ENCODE assay signal across 8 cellular contexts in the genomic region with DNA sequence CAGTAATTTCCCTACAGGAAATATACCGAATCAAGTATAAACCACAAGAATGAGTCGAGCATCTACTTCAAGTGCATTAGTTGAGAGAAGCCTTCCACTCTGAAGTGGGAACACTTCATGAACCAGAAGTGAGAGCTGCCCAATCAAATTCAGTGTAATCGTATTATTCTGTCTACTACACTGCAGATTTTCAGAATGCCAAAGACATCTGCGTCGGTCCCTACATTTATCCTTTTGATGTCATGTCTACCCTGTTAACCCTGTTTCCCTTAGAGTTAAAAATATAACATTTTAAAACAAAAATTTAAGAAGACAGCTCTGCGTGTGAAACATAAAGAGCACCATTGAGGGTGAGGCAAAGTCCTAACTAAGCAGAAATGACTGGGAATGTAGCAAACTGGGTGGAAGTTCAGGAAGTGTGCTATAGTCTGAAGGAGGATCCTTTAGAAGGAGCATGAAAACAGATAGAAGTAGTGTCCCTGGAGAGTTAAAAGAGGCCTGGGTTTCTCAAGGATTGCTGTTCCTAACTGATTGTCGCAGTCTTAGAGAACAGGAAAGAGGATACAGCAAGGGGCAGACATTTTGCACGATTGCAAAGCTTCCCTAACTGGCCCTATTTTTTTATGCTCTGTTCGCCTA.
DNase-seq lines count a peak whose midpoint lies in the region; ATAC-seq and TF ChIP-seq lines count a peak whose summit lies in the region.

No MANE protein-coding gene starts in this region.

- H3K27ac Mint-ChIP-seq in activated CD4-positive, alpha-beta T cell treated with anti-CD3 and anti-CD28 coated beads, Interleukin-2, amount 10 ng/mL, durations not matched to agents 7 days and 5 days = peak overlapping the region; percentile 86
- peak overlapping the region; percentile 77 to 97 (median 92) for H3K27ac Mint-ChIP-seq in brain

- TF ChIP-seq CTCF in brain (conservative IDR thresholded peaks at IDR 0.05) = no peak

- H3K4me1 Mint-ChIP-seq in activated CD4-positive, alpha-beta T cell treated with anti-CD3 and anti-CD28 coated beads, Interleukin-2, amount 10 ng/mL, durations not matched to agents 7 days and 5 days = peaks cover 50% of the 10 kb centered on the region
- peaks cover 69% of the 10 kb centered on the region for H3K4me1 Mint-ChIP-seq in brain

- H3K36me3 Mint-ChIP-seq in activated CD4-positive, alpha-beta T cell treated with anti-CD3 and anti-CD28 coated beads, Interleukin-2, amount 10 ng/mL, durations not matched to agents 7 days and 5 days (ENCODE audit: low read depth) = peaks cover 31% of the 10 kb centered on the region
- H3K36me3 Mint-ChIP-seq in brain = peaks cover 14% of the 10 kb centered on the region

- no peaks in the 10 kb centered on the region for H3K9me3 Mint-ChIP-seq in activated CD4-positive, alpha-beta T cell treated with anti-CD3 and anti-CD28 coated beads, Interleukin-2, amount 10 ng/mL, durations not matched to agents 7 days and 5 days
- no peaks in the 10 kb centered on the region for H3K9me3 Mint-ChIP-seq in brain

- peak; percentile 62 for ATAC-seq in HG02852 (IDR thresholded peaks at IDR 0.05; ENCODE audit: unreplicated experiment)

- DNase-seq in activated CD4-positive, alpha-beta T cell treated with anti-CD3 and anti-CD28 coated beads, Interleukin-2, amount 10 ng/mL, durations not matched to agents 7 days and 5 days = peak; percentile 42
- no peak for DNase-seq in activated CD4-positive, alpha-beta T cell treated with anti-CD3 and anti-CD28 coated beads for 4 hours
- DNase-seq in NCI-H524 treated with DMSO at 0.1 percent for 48 hours (lab: John Stamatoyannopoulos, UW) (peak; percentile 56), medulla oblongata (ENCODE audit: extremely low spot score) (peak; percentile 70), germinal center (ENCODE audit: low spot score) (no peak), DMS79 (lab: John Stamatoyannopoulos, UW) (no peak)

- CTCF ChIA-PET in activated CD4-positive, alpha-beta T cell treated with anti-CD3 and anti-CD28 coated beads, Interleukin-2, amount 10 ng/mL, durations not matched to agents 7 days and 5 days (lab: Charles Lee) = interaction anchor here (1.2 to 1.3 kb wide), 3 partner anchors 9 to 126 kb away, joined by 3 read pairs; no protein-coding TSS in a partner anchor

- no peaks in the 10 kb centered on the region for H3K27me3 Mint-ChIP-seq in activated CD4-positive, alpha-beta T cell treated with anti-CD3 and anti-CD28 coated beads, Interleukin-2, amount 10 ng/mL, durations not matched to agents 7 days and 5 days
- H3K27me3 Mint-ChIP-seq in brain = no peaks in the 10 kb centered on the region

- POLR2A ChIA-PET in activated CD4-positive, alpha-beta T cell treated with anti-CD3 and anti-CD28 coated beads, Interleukin-2, amount 10 ng/mL, durations not matched to agents 7 days and 5 days (lab: Charles Lee) = interaction anchor here (0.6 kb wide), 1 partner anchor 155 kb away, joined by 4 read pairs; no protein-coding TSS in a partner anchor

- peak overlapping the region; percentile 73 for H3K4me3 Mint-ChIP-seq in activated CD4-positive, alpha-beta T cell treated with anti-CD3 and anti-CD28 coated beads, Interleukin-2, amount 10 ng/mL, durations not matched to agents 7 days and 5 days
- H3K4me3 Mint-ChIP-seq in brain = peak overlapping the region; percentile 64 to 87 (median 82)

Comparison
In these comparisons a context has a peak if more than half of its experiments do, and no peak if none do; other contexts are left out.
1. DNase-seq: peak in activated CD4-positive, alpha-beta T cell treated with anti-CD3 and anti-CD28 coated beads, Interleukin-2, amount 10 ng/mL, durations not matched to agents 7 days and 5 days (single experiment), NCI-H524 treated with DMSO at 0.1 percent for 48 hours (single experiment) and medulla oblongata (single experiment); none in activated CD4-positive, alpha-beta T cell treated with anti-CD3 and anti-CD28 coated beads for 4 hours (0 of 2), germinal center (single experiment) and DMS79 (single experiment).